8 cellular contexts compared by ENCODE assay signal in the genomic region with DNA sequence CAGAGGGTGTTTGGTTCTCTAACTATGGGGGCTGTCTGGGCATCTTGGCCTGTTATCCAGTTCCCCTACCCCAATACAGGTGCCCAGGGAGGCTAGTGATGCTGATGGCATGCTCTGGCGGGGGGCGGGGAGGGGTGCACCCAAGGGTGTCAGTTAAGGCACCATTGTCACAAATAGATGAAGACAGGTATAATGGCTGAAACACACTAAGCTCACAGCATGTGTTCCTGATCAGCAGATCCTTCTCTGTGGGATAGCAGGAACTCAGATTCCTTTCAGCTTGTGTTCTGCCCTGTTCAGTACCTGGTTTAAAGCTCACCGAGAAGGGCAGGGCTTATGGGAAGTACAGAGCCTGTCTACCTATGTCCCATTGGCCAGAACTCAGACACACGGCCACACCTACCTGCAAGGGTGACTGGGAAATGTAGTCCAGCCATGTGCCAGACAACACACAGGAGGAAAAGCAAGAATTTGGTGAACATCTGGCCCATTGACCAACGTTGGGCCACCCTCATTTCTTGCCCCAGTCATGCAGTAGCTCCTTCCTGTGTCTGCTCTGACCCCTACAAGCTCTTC. TPM values are rescaled to one million over a fixed set of nuclear protein-coding genes. Genes with fewer than 3 reads are reported as not detected.
DNase-seq lines count a peak whose midpoint lies in the region; ATAC-seq and TF ChIP-seq lines count a peak whose summit lies in the region.

No MANE protein-coding gene starts in this region.

- H3K9me3 Mint-ChIP-seq in activated CD4-positive, alpha-beta memory T cell treated with anti-CD3 and anti-CD28 coated beads for 36 hours: no peaks in the 10 kb centered on the region

- CTCF ChIA-PET in activated CD4-positive, alpha-beta memory T cell treated with anti-CD3 and anti-CD28 coated beads for 36 hours (lab: Charles Lee): interaction anchor here (3.6 kb wide), 1 partner anchor 103 kb away, joined by 9 read pairs; no protein-coding TSS in a partner anchor

- no peak for TF ChIP-seq POLR2A in NB4 (IDR thresholded peaks at IDR 0.05; ENCODE audit: extremely low read depth, insufficient read length)

- intact Hi-C loops in activated CD4-positive, alpha-beta memory T cell treated with anti-CD3 and anti-CD28 coated beads for 36 hours (cut with micrococcal nuclease): no loop called here
- intact Hi-C loops in left colon (cut with DNase I, micrococcal nuclease): no loop called here

- no peak overlapping the region for H3K4me3 ChIP-seq in NB4 (ENCODE audit: low read depth, low read length)

- no peak overlapping the region for H3K4me3 Mint-ChIP-seq in activated CD4-positive, alpha-beta memory T cell treated with anti-CD3 and anti-CD28 coated beads for 36 hours

- POLR2A ChIA-PET in activated CD4-positive, alpha-beta memory T cell treated with anti-CD3 and anti-CD28 coated beads for 36 hours (lab: Charles Lee): no interaction called here

- peak; percentile 61 for ATAC-seq in GM21447 (IDR thresholded peaks at IDR 0.05; ENCODE audit: unreplicated experiment)
- ATAC-seq in left colon: peak; percentile 100

- H3K27me3 Mint-ChIP-seq in activated CD4-positive, alpha-beta memory T cell treated with anti-CD3 and anti-CD28 coated beads for 36 hours: peaks cover 36% of the 10 kb centered on the region

- no peak overlapping the region for H3K27ac Mint-ChIP-seq in activated CD4-positive, alpha-beta memory T cell treated with anti-CD3 and anti-CD28 coated beads for 36 hours

- TF ChIP-seq CTCF in NB4 (IDR thresholded peaks at IDR 0.05; ENCODE audit: low read depth, low read length): no peak

- no peaks in the 10 kb centered on the region for H3K36me3 Mint-ChIP-seq in activated CD4-positive, alpha-beta memory T cell treated with anti-CD3 and anti-CD28 coated beads for 36 hours

- DNase-seq in D341Med (ENCODE audit: low spot score): peak; percentile 65
- peak; percentile 54 for DNase-seq in NB4 (ENCODE audit: low read depth)
- DNase-seq in activated CD4-positive, alpha-beta memory T cell treated with anti-CD3 and anti-CD28 coated beads for 36 hours: peak; percentile 40
- peak; percentile 30 to 49 for DNase-seq in left colon
- no peak for DNase-seq in GM03348 (ENCODE audit: low spot score)
- DNase-seq in midbrain (lab: John Stamatoyannopoulos, UW): no peak
- no peak for DNase-seq in epidermal melanocyte (ENCODE audit: insufficient read length, low spot score)

- peaks cover 6% of the 10 kb centered on the region for H3K4me1 Mint-ChIP-seq in activated CD4-positive, alpha-beta memory T cell treated with anti-CD3 and anti-CD28 coated beads for 36 hours (ENCODE audit: low read depth)

RNA-seq across cellular contexts. Expression of a gene that starts 3.4 kb away (rescaled TPM):
- total RNA-seq in activated CD4-positive, alpha-beta memory T cell treated with anti-CD3 and anti-CD28 coated beads for 36 hours: not detected
- under 1 TPM in 1 of 2 donors, not detected in 1; 0.11 TPM for total RNA-seq in left colon

Comparison
In these comparisons a context has a peak if more than half of its experiments do, and no peak if none do; other contexts are left out.
1. DNase-seq: peak in D341Med (single experiment), NB4 (single experiment), activated CD4-positive, alpha-beta memory T cell treated with anti-CD3 and anti-CD28 coated beads for 36 hours (single experiment) and left colon (2 of 2); none in GM03348 (single experiment), midbrain (single experiment) and epidermal melanocyte (single experiment).